15 cellular contexts compared by ENCODE assay signal in genomic region chr16:85530370-85530739, GRCh38.
DNase-seq lines count a peak whose midpoint lies in the region; ATAC-seq, FAIRE-seq and TF ChIP-seq lines count a peak whose summit lies in the region.
"Had no signal": no experiment of that assay in that cellular context is flagged by ENCODE, and none has a peak within 500 bp of the region (broad histone marks: within the 10 kb centered on the region; RNA-seq: fewer than 3 reads in every experiment).

No MANE protein-coding gene starts in this region.

- intact Hi-C loops in kidney (cut with DNase I): no loop called here
- intact Hi-C loops in esophagus squamous epithelium (cut with DNase I): no loop called here

- no peak for TF ChIP-seq POLR2A in esophagus squamous epithelium (IDR thresholded peaks at IDR 0.05)

- no peaks in the 10 kb centered on the region for H3K27me3 ChIP-seq in BLaER1
- H3K27me3 ChIP-seq in BLaER1 treated with 17β-estradiol and CSF1 and Interleukin-3, amounts not matched to agents 10 nM and 100 nM: peaks cover 0 to 4% (median 0%) of the 10 kb centered on the region in 11 experiments; a peak in 1 of 22 replicates
- no peaks in the 10 kb centered on the region for H3K27me3 ChIP-seq in esophagus squamous epithelium

- peak; percentile 63 for DNase-seq in NCI-H2171 (lab: John Stamatoyannopoulos, UW)
- peak; percentile 51 for DNase-seq in kidney
- DNase-seq in KG1 (lab: John Stamatoyannopoulos, UW): no peak
- no peak for DNase-seq in esophagus squamous epithelium (lab: John Stamatoyannopoulos, UW)
- DNase-seq: CD4-positive, alpha-beta memory T cell; DND-41; MV-4-11; NCI-H1694; PC-9 had no signal

- peaks cover 82% of the 10 kb centered on the region for H3K4me1 ChIP-seq in BLaER1
- peaks cover 23 to 87% (median 78%) of the 10 kb centered on the region in 10 experiments for H3K4me1 ChIP-seq in BLaER1 treated with 17β-estradiol and CSF1 and Interleukin-3, amounts not matched to agents 10 nM and 100 nM
- peaks cover 0 to 7% of the 10 kb centered on the region in 2 donors for H3K4me1 ChIP-seq in kidney (ENCODE audit: control insufficient read depth in 1 of 2, insufficient read depth in 1 of 2, low read depth in 1 of 2, low read length in 2 of 2)
- H3K4me1 ChIP-seq in esophagus squamous epithelium: peaks cover 0 to 22% (median 0%) of the 10 kb centered on the region in 3 donors

- 83 to 91% methylated on average over 10 of the region's 10 CpGs for WGBS in esophagus squamous epithelium, 2 donors

- H3K4me2 ChIP-seq in BLaER1: peak overlapping the region; percentile 77; the same call in 1 of the 2 replicates
- H3K4me2 ChIP-seq in BLaER1 treated with 17β-estradiol and CSF1 and Interleukin-3, amounts not matched to agents 10 nM and 100 nM: peak overlapping the region in 7 of 11 experiments; percentile 63 to 97 (median 77); a peak in 10 of 22 replicates
- H3K4me2 ChIP-seq: PC-9 had no signal

- H3K4me3 ChIP-seq in BLaER1 (no peak overlapping the region), kidney (ENCODE audit: low read length in 2 of 2) (no peak overlapping the region), esophagus squamous epithelium (no peak overlapping the region)
- no peak overlapping the region for H3K4me3 ChIP-seq in BLaER1 treated with 17β-estradiol and CSF1 and Interleukin-3, amounts not matched to agents 10 nM and 100 nM
- H3K4me3 ChIP-seq: PC-9 had no signal

- H3K27ac ChIP-seq in BLaER1 (no peak overlapping the region), kidney (ENCODE audit: low read depth in 2 of 2, low read length in 2 of 2) (no peak overlapping the region), esophagus squamous epithelium (no peak overlapping the region)
- H3K27ac ChIP-seq in BLaER1 treated with 17β-estradiol and CSF1 and Interleukin-3, amounts not matched to agents 10 nM and 100 nM: no peak overlapping the region
- H3K27ac ChIP-seq: PC-9 had no signal

- H3K36me3 ChIP-seq in BLaER1 (no peaks in the 10 kb centered on the region), kidney (ENCODE audit: control insufficient read depth in 1 of 2, insufficient read depth in 2 of 2, low read length in 2 of 2) (no peaks in the 10 kb centered on the region), esophagus squamous epithelium (no peaks in the 10 kb centered on the region)
- no peaks in the 10 kb centered on the region for H3K36me3 ChIP-seq in BLaER1 treated with 17β-estradiol and CSF1 and Interleukin-3, amounts not matched to agents 10 nM and 100 nM

- no peak overlapping the region for H3K9ac ChIP-seq in BLaER1
- no peak overlapping the region for H3K9ac ChIP-seq in BLaER1 treated with 17β-estradiol and CSF1 and Interleukin-3, amounts not matched to agents 10 nM and 100 nM
- no peak overlapping the region for H3K9ac ChIP-seq in kidney (ENCODE audit: low read length in 2 of 2)

- no peak for FAIRE-seq in kidney (lab: Jason Lieb, UNC)
- FAIRE-seq: D721Med, G401.6, HTR-8/SVneo had no signal

- no peaks in the 10 kb centered on the region for H3K9me3 ChIP-seq in BLaER1
- no peaks in the 10 kb centered on the region for H3K9me3 ChIP-seq in BLaER1 treated with 17β-estradiol and CSF1 and Interleukin-3, amounts not matched to agents 10 nM and 100 nM (replicated peaks in 1 of 11)
- no peaks in the 10 kb centered on the region for H3K9me3 ChIP-seq in kidney (ENCODE audit: control insufficient read depth in 1 of 2, low read length in 2 of 2)
- H3K9me3 ChIP-seq in esophagus squamous epithelium: no peaks in the 10 kb centered on the region

- no peak for ATAC-seq in GM19395 (IDR thresholded peaks at IDR 0.05; ENCODE audit: unreplicated experiment)

- no peaks in the 10 kb centered on the region for H4K20me1 ChIP-seq in BLaER1
- H4K20me1 ChIP-seq in BLaER1 treated with 17β-estradiol and CSF1 and Interleukin-3, amounts not matched to agents 10 nM and 100 nM: no peaks in the 10 kb centered on the region

- TF ChIP-seq CTCF in kidney (IDR thresholded peaks at IDR 0.05; ENCODE audit: borderline replicate concordance, extremely low read depth, insufficient read depth) (no peak), esophagus squamous epithelium (IDR thresholded peaks at IDR 0.05) (no peak)

Comparison
In these comparisons a context has a peak if more than half of its experiments do, and no peak if none do; other contexts are left out.
1. DNase-seq: peak in NCI-H2171 (single experiment) and kidney (single experiment); none in KG1 (single experiment) and esophagus squamous epithelium (single experiment).